In genomic region chr9:122095010-122095767, GRCh38 we compare ENCODE assay signal across 8 cellular contexts. TPM values are rescaled to one million over a fixed set of nuclear protein-coding genes. Genes with fewer than 3 reads are reported as not detected.
DNase-seq lines count a peak whose midpoint lies in the region; ATAC-seq and TF ChIP-seq lines count a peak whose summit lies in the region.

No MANE protein-coding gene starts in this region.

- H3K9ac ChIP-seq in iPS-15b (ENCODE audit: low read depth, low read length) = no peak overlapping the region

- TF ChIP-seq CTCF in Calu3 (IDR thresholded peaks at IDR 0.05; ENCODE audit: unreplicated experiment) = peak; percentile 18

- peak overlapping the region; percentile 38 for H3K4me3 ChIP-seq in iPS-15b (ENCODE audit: low read depth, low read length)

- H3K4me3 Mint-ChIP-seq in Calu3 (ENCODE audit: low read depth, unreplicated experiment) = no peak overlapping the region
- H3K4me3 Mint-ChIP-seq in activated naive CD8-positive, alpha-beta T cell treated with anti-CD3 and anti-CD28 coated beads, Interleukin-2, amount 50 U/mL, for 24 hours = peak overlapping the region; percentile 4

- intact Hi-C loops in Calu3 (cut with micrococcal nuclease; ENCODE audit: unreplicated experiment) = loop anchor here (1.0 to 10.0 kb wide), 2 partner anchors 255 to 550 kb away; no protein-coding TSS in a partner anchor

- no peaks in the 10 kb centered on the region for H3K4me1 ChIP-seq in iPS-15b (ENCODE audit: control insufficient read depth, insufficient read depth, low read length)

- peaks cover 19% of the 10 kb centered on the region for H3K36me3 Mint-ChIP-seq in Calu3 (ENCODE audit: insufficient read depth, unreplicated experiment)
- peaks cover 1% of the 10 kb centered on the region for H3K36me3 Mint-ChIP-seq in activated naive CD8-positive, alpha-beta T cell treated with anti-CD3 and anti-CD28 coated beads, Interleukin-2, amount 50 U/mL, for 24 hours (ENCODE audit: low read depth)

- peaks cover 20% of the 10 kb centered on the region for H3K4me1 Mint-ChIP-seq in Calu3 (ENCODE audit: low read depth, unreplicated experiment)
- H3K4me1 Mint-ChIP-seq in activated naive CD8-positive, alpha-beta T cell treated with anti-CD3 and anti-CD28 coated beads, Interleukin-2, amount 50 U/mL, for 24 hours = peaks cover 36% of the 10 kb centered on the region

- no peak overlapping the region for H3K27ac Mint-ChIP-seq in Calu3 (ENCODE audit: unreplicated experiment)
- H3K27ac Mint-ChIP-seq in activated naive CD8-positive, alpha-beta T cell treated with anti-CD3 and anti-CD28 coated beads, Interleukin-2, amount 50 U/mL, for 24 hours = no peak overlapping the region

- DNase-seq in Calu3 (peak; percentile 45), HuH-7.5 (ENCODE audit: low spot score) (peak; percentile 33), SK-N-DZ (ENCODE audit: low spot score) (peak; percentile 72)
- peak; percentile 52 for DNase-seq in activated naive CD8-positive, alpha-beta T cell treated with anti-CD3 and anti-CD28 coated beads, Interleukin-2, amount 50 U/mL, for 24 hours
- peak; percentile 16 to 33 for DNase-seq in stimulated activated CD4-positive, alpha-beta T cell treated with anti-CD3 and anti-CD28 coated beads, Interleukin-1b, Interleukin-23, amount 100 ng/mL, for 4 hours (ENCODE audit: low read depth in 2 of 2)

- CTCF ChIA-PET in Calu3 (lab: Charles Lee) = interaction anchor here (0.5 to 0.6 kb wide), 2 partner anchors 29 to 818 kb away, joined by 3 read pairs; partner anchors contain the start of gene ZBTB6

- H3K27me3 Mint-ChIP-seq in Calu3 (ENCODE audit: unreplicated experiment) = peaks cover 38% of the 10 kb centered on the region
- H3K27me3 Mint-ChIP-seq in activated naive CD8-positive, alpha-beta T cell treated with anti-CD3 and anti-CD28 coated beads, Interleukin-2, amount 50 U/mL, for 24 hours = peaks cover 15% of the 10 kb centered on the region

- no peaks in the 10 kb centered on the region for H3K36me3 ChIP-seq in iPS-15b (ENCODE audit: control insufficient read depth, insufficient read depth, low read length)

- H3K9me3 Mint-ChIP-seq in Calu3 (ENCODE audit: low read depth, unreplicated experiment) = no peaks in the 10 kb centered on the region
- no peaks in the 10 kb centered on the region for H3K9me3 Mint-ChIP-seq in activated naive CD8-positive, alpha-beta T cell treated with anti-CD3 and anti-CD28 coated beads, Interleukin-2, amount 50 U/mL, for 24 hours

- no peaks in the 10 kb centered on the region for H3K9me3 ChIP-seq in iPS-15b (ENCODE audit: control insufficient read depth, insufficient read depth, low read length)

- no TSS peak for BruUV-seq in Calu3 (replicated peaks; lab: Mats Ljungman, UMichigan)

- ATAC-seq in activated naive CD8-positive, alpha-beta T cell treated with anti-CD3 and anti-CD28 coated beads, Interleukin-2, amount 50 U/mL, for 24 hours = no peak
- ATAC-seq in GM19455 (IDR thresholded peaks at IDR 0.05; ENCODE audit: unreplicated experiment) = no peak
- ATAC-seq in HG03520 (IDR thresholded peaks at IDR 0.05; ENCODE audit: unreplicated experiment) = no peak

- peaks cover 39% of the 10 kb centered on the region for H3K27me3 ChIP-seq in iPS-15b (ENCODE audit: control insufficient read depth, insufficient read depth, low read length)

RNA-seq across cellular contexts. Expression of gene TTLL11, which starts 2.1 kb away (rescaled TPM):
- total RNA-seq in Calu3 (2022) = 10.4 and 10.5 TPM in 2 replicates
- 4.8 and 9.5 TPM in 2 replicates for polyA plus RNA-seq in SK-N-DZ (2014; cell fraction: cytosol; rRNA removed)
- 7.7 and 12.8 TPM in 2 replicates for polyA plus RNA-seq in SK-N-DZ (2014; cell fraction: nucleus; rRNA removed)
